ENCODE assay signal across 8 cellular contexts in the genomic region with DNA sequence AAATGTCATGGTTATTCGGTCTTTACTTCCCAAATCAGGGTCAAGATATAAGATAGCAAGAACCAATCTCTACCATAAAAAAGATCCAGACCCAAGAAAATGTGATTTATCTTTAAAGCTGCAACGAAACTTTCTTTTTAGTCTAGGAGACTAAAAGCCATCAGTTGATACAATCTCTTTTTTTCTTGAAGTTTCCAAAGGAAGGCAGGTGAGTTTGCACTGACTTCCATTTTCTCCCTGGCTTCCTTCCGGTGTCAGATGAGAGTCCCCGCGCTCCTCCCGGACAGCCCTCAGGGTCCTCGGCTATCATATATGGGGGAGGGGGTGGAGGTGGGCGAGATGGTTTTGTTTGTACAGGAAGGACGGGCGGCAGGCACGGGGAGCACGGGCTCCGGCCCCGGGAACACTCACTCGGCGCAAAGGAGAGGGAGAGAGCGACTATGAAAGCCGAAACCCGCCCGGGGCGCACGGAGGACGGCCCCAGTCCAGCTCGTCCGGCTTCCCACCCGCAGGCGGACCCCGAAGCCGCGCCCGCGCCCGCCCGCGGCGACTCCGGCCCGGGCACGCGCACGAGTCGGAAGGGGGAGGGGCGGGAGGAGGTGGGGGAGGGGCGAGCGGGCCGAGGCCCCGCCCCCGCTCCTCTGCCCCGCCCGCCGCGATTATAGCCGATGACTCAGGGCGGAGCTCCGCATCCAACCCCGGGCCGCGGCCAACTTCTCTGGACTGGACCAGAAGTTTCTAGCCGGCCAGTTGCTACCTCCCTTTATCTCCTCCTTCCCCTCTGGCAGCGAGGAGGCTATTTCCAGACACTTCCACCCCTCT.
A peak's percentile ranks its signal among the peaks of the same experiment; 100 is the strongest.
DNase-seq lines count a peak whose midpoint lies in the region; ATAC-seq and TF ChIP-seq lines count a peak whose summit lies in the region.

A gene (plus strand): TSS at position 689 of the 822 bp plus-strand sequence. CDS start 296 bp downstream, outside the sequence.

- peak; percentile 89 for TF ChIP-seq POLR2A in GM18505 (IDR thresholded peaks at IDR 0.05; ENCODE audit: borderline replicate concordance, extremely low read depth, insufficient read depth, insufficient read length)

- peak; percentile 75 for DNase-seq in 8988T
- DNase-seq in NCI-H510A (lab: John Stamatoyannopoulos, UW), result peak; percentile 70
- peak; percentile 74 for DNase-seq in activated CD4-positive, alpha-beta T cell treated with anti-CD3 and anti-CD28 coated beads, Interleukin-2, amount 50 U/mL, for 1 hour
- DNase-seq in cortex of kidney (lab: John Stamatoyannopoulos, UW), result peak; percentile 59
- peak; percentile 93 for DNase-seq in left kidney (ENCODE audit: low read depth, low spot score)
- peak; percentile 78 for DNase-seq in stimulated activated CD4-positive, alpha-beta T cell treated with anti-CD3 and anti-CD28 coated beads, Interleukin-1b, Interleukin-23, amount 100 ng/mL, for 48 hours

- ATAC-seq in GM18505 (IDR thresholded peaks at IDR 0.05; ENCODE audit: unreplicated experiment), result peak; percentile 50
- peak; percentile 58 for ATAC-seq in HG03025 (IDR thresholded peaks at IDR 0.05; ENCODE audit: low FRiP score, unreplicated experiment)

Comparison
In these comparisons a context has a peak if more than half of its experiments do, and no peak if none do; other contexts are left out.
1. Peak in every context shown above with its lines: DNase-seq and ATAC-seq.